In genomic region chr5:159928122-159928960, GRCh38 we compare ENCODE assay signal across 11 cellular contexts. TPM values are rescaled to one million over a fixed set of nuclear protein-coding genes. Genes with fewer than 3 reads are reported as not detected.
DNase-seq lines count a peak whose midpoint lies in the region; ATAC-seq and TF ChIP-seq lines count a peak whose summit lies in the region.
"Had no signal": no experiment of that assay in that cellular context is flagged by ENCODE, and none has a peak within 500 bp of the region (broad histone marks: within the 10 kb centered on the region; RNA-seq: fewer than 3 reads in every experiment).

No MANE protein-coding gene starts in this region.

- no peak for TF ChIP-seq CTCF in RWPE1 (conservative IDR thresholded peaks at IDR 0.05; ENCODE audit: low read depth)
- TF ChIP-seq CTCF in fibroblast of the aortic adventitia (IDR thresholded peaks at IDR 0.05; ENCODE audit: insufficient read depth, low read length) = no peak

- peaks cover 28% of the 10 kb centered on the region for H3K27me3 Mint-ChIP-seq in activated naive CD8-positive, alpha-beta T cell treated with anti-CD3 and anti-CD28 coated beads for 36 hours

- H3K9me3 Mint-ChIP-seq in activated naive CD8-positive, alpha-beta T cell treated with anti-CD3 and anti-CD28 coated beads for 36 hours = no peaks in the 10 kb centered on the region
- H3K9me3 Mint-ChIP-seq: activated T-cell treated with anti-CD3 and anti-CD28 coated beads, Interleukin-2, amount 50 U/mL, for 72 hours had no signal

- no peaks in the 10 kb centered on the region for H3K36me3 Mint-ChIP-seq in activated naive CD8-positive, alpha-beta T cell treated with anti-CD3 and anti-CD28 coated beads for 36 hours

- peak; percentile 89 for DNase-seq in ELR (ENCODE audit: low read depth)
- peak; percentile 94 for DNase-seq in RWPE1 (ENCODE audit: low spot score)
- peak; percentile 79 for DNase-seq in fibroblast of the aortic adventitia (ENCODE audit: low read depth)
- DNase-seq in pulmonary artery endothelial cell (ENCODE audit: low read depth, low spot score) = peak; percentile 27
- no peak for DNase-seq in activated naive CD8-positive, alpha-beta T cell treated with anti-CD3 and anti-CD28 coated beads for 36 hours
- DNase-seq in NCI-H345 (lab: John Stamatoyannopoulos, UW) = no peak
- DNase-seq: activated T-cell treated with anti-CD3 and anti-CD28 coated beads, Interleukin-2, amount 50 U/mL, for 72 hours; effector CD8-positive, alpha-beta T cell; stimulated activated CD4-positive, alpha-beta T cell treated with anti-CD3 and anti-CD28 coated beads, Interleukin-2, amount 100 ng/mL, for 24 hours had no signal

- H3K27ac Mint-ChIP-seq in activated naive CD8-positive, alpha-beta T cell treated with anti-CD3 and anti-CD28 coated beads for 36 hours = no peak overlapping the region
- H3K27ac Mint-ChIP-seq: activated T-cell treated with anti-CD3 and anti-CD28 coated beads, Interleukin-2, amount 50 U/mL, for 72 hours had no signal

- CTCF ChIA-PET in RWPE1 (lab: Yijun Ruan, JAX) = interaction anchor here (0.6 to 1.5 kb wide), 5 partner anchors 42 to 1565 kb away, joined by 3 to 8 read pairs (median 4); no protein-coding TSS in a partner anchor

- H3K4me3 ChIP-seq in fibroblast of the aortic adventitia (ENCODE audit: low read depth, low read length) = no peak overlapping the region

- H3K4me1 Mint-ChIP-seq in activated naive CD8-positive, alpha-beta T cell treated with anti-CD3 and anti-CD28 coated beads for 36 hours = no peaks in the 10 kb centered on the region

- POLR2A ChIA-PET in RWPE1 (lab: Yijun Ruan, JAX; ENCODE audit: low non-redundant PET) = no interaction called here

- peak overlapping the region; percentile 37 for H3K27ac ChIP-seq in RWPE1

- ATAC-seq in GM21390 (IDR thresholded peaks at IDR 0.05; ENCODE audit: unreplicated experiment) (no peak), HG03521 (IDR thresholded peaks at IDR 0.05; ENCODE audit: unreplicated experiment) (no peak)
- ATAC-seq: activated T-cell treated with anti-CD3 and anti-CD28 coated beads, Interleukin-2, amount 50 U/mL, for 72 hours had no signal

- no peak overlapping the region for H3K4me3 Mint-ChIP-seq in activated naive CD8-positive, alpha-beta T cell treated with anti-CD3 and anti-CD28 coated beads for 36 hours
- H3K4me3 Mint-ChIP-seq: activated T-cell treated with anti-CD3 and anti-CD28 coated beads, Interleukin-2, amount 50 U/mL, for 72 hours had no signal

RNA-seq across cellular contexts. Expression of gene ADRA1B, which starts 12.1 kb away (rescaled TPM):
- total RNA-seq in fibroblast of the aortic adventitia (ENCODE audit: low replicate concordance) = 0.63 TPM in 1 of 2 replicates, not detected in the other
- total RNA-seq in pulmonary artery endothelial cell = 0.07 and 0.21 TPM in 2 replicates
- not detected for total RNA-seq in activated naive CD8-positive, alpha-beta T cell treated with anti-CD3 and anti-CD28 coated beads for 36 hours
- total RNA-seq: activated T-cell treated with anti-CD3 and anti-CD28 coated beads, Interleukin-2, amount 50 U/mL, for 72 hours had no signal

Comparison
In these comparisons a context has a peak if more than half of its experiments do, and no peak if none do; other contexts are left out.
1. DNase-seq: peak in ELR (single experiment), RWPE1 (single experiment), fibroblast of the aortic adventitia (single experiment) and pulmonary artery endothelial cell (single experiment); none in activated naive CD8-positive, alpha-beta T cell treated with anti-CD3 and anti-CD28 coated beads for 36 hours (single experiment) and NCI-H345 (single experiment).